In the genomic region with DNA sequence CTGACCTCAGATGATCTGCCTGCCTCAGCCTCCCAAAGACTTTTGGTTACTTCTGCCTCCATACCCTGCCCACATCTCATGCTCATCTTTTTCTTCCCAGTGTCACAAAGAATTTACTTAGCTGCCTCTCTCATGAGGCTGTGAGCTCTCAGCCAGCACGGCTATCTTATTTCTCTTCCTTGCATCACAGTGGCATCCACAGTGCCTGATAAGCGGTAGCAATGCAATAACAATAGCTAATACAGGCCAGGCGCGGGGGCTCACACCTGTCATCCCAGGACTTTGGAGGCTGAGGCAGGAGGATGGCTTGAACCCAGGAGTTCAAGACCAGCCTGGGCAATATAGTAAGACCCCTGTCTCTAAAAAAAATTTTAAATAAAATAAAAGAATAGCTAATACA, we compare ENCODE assay signal across 2 cellular contexts.
TF ChIP-seq lines count a peak whose summit lies in the region.

No MANE protein-coding gene starts in this region.

TF ChIP-seq in SK-N-SH, 30 proteins besides CTCF, POLR2A, EP300 and RAD21 (continued from another document):
- TF ChIP-seq, protein P1, sequence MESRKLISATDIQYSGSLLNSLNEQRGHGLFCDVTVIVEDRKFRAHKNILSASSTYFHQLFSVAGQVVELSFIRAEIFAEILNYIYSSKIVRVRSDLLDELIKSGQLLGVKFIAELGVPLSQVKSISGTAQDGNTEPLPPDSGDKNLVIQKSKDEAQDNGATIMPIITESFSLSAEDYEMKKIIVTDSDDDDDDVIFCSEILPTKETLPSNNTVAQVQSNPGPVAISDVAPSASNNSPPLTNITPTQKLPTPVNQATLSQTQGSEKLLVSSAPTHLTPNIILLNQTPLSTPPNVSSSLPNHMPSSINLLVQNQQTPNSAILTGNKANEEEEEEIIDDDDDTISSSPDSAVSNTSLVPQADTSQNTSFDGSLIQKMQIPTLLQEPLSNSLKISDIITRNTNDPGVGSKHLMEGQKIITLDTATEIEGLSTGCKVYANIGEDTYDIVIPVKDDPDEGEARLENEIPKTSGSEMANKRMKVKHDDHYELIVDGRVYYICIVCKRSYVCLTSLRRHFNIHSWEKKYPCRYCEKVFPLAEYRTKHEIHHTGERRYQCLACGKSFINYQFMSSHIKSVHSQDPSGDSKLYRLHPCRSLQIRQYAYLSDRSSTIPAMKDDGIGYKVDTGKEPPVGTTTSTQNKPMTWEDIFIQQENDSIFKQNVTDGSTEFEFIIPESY (IDR thresholded peaks at IDR 0.05; ENCODE audit: borderline replicate concordance, low read depth) = no peak
- TF ChIP-seq POLR2AphosphoS5 (IDR thresholded peaks at IDR 0.05; ENCODE audit: low read depth, low read length) = no peak
- TF ChIP-seq, protein P2, sequence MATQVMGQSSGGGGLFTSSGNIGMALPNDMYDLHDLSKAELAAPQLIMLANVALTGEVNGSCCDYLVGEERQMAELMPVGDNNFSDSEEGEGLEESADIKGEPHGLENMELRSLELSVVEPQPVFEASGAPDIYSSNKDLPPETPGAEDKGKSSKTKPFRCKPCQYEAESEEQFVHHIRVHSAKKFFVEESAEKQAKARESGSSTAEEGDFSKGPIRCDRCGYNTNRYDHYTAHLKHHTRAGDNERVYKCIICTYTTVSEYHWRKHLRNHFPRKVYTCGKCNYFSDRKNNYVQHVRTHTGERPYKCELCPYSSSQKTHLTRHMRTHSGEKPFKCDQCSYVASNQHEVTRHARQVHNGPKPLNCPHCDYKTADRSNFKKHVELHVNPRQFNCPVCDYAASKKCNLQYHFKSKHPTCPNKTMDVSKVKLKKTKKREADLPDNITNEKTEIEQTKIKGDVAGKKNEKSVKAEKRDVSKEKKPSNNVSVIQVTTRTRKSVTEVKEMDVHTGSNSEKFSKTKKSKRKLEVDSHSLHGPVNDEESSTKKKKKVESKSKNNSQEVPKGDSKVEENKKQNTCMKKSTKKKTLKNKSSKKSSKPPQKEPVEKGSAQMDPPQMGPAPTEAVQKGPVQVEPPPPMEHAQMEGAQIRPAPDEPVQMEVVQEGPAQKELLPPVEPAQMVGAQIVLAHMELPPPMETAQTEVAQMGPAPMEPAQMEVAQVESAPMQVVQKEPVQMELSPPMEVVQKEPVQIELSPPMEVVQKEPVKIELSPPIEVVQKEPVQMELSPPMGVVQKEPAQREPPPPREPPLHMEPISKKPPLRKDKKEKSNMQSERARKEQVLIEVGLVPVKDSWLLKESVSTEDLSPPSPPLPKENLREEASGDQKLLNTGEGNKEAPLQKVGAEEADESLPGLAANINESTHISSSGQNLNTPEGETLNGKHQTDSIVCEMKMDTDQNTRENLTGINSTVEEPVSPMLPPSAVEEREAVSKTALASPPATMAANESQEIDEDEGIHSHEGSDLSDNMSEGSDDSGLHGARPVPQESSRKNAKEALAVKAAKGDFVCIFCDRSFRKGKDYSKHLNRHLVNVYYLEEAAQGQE (IDR thresholded peaks at IDR 0.05; ENCODE audit: low read depth, low read length) = no peak
TF ChIP-seq in SK-N-SH: peak in this region for 0.

TF ChIP-seq in SK-N-SH treated with all-trans-retinoic acid at 6 μM for 48 hours, 23 proteins besides CTCF, POLR2A, EP300 and RAD21 (continued from another document):
- no peak for TF ChIP-seq ISL1 (CRISPR knock-in tag; IDR thresholded peaks at IDR 0.05)
